ENCODE assay signal across 9 cellular contexts in the genomic region with DNA sequence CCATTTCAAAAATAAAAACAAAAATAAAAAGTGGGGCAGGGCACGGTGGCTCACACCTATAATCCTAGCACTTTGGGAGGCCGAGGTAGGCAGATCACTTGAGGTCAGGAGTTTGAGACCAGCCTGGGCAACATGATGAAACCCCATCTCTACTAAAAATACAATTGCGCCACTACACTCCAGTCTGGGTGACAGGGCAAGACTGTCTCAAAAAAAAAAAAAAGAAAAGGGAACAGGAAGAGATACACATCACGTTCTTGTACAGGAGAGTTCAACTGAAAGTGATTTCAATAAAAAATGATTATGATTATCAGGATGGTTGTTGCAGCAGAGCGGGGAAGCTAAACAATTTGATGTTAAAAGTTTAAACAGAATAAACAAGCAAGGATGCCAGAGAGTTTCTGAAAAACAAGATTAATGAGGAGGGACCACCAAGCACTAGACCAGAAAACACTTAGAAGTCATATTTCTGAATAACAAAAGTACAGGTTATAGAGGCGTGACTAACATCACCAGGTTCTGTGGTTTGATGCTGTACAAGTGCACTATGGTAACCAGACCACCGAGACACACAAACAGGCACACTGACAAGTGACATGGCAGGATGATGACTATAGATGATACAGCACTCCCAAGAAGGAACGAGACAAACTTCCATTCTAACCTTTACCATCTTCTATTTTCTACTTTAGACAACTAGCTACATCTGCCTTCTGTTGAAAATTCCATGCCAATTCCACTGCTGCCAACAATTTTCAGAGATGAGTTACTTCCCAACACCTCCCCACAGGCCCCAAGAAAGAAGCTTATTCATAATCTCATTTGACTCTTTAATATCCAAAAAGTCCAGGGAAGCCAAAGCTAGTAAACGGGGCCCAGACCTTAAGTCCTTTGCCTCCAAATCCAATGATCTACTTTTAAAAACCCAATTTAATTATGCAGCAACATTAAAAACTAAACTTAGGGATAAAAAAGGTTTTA. TPM values are rescaled to one million over a fixed set of nuclear protein-coding genes. Genes with fewer than 3 reads are reported as not detected.
DNase-seq lines count a peak whose midpoint lies in the region; ATAC-seq and TF ChIP-seq lines count a peak whose summit lies in the region.
"Had no signal": no experiment of that assay in that cellular context is flagged by ENCODE, and none has a peak within 500 bp of the region (broad histone marks: within the 10 kb centered on the region; RNA-seq: fewer than 3 reads in every experiment).

No MANE protein-coding gene starts in this region.

- H4K91ac ChIP-seq in mesenchymal stem cell (ENCODE audit: low read length) = no peak overlapping the region

- no peak overlapping the region for H3K4ac ChIP-seq in mesenchymal stem cell (ENCODE audit: low read depth in 1 of 2, low read length in 2 of 2)

- H3K79me1 ChIP-seq in mesenchymal stem cell (replicated peaks; ENCODE audit: low read length, poor library complexity, severe bottlenecking) = peaks cover 20% of the 10 kb centered on the region

- WGBS in mesenchymal stem cell = 99% methylated on average over 9 of the region's 9 CpGs

- H2BK5ac ChIP-seq in mesenchymal stem cell (ENCODE audit: low read depth, low read length, poor library complexity, severe bottlenecking) = no peak overlapping the region

- H2AFZ ChIP-seq in mesenchymal stem cell (ENCODE audit: low read depth, low read length) = no peak overlapping the region

- H2BK120ac ChIP-seq in mesenchymal stem cell (ENCODE audit: low read depth, low read length) = no peak overlapping the region

- no peak overlapping the region for H3K14ac ChIP-seq in mesenchymal stem cell (ENCODE audit: low read length in 2 of 2)

- H3K4me2 ChIP-seq in mesenchymal stem cell (ENCODE audit: low read length, poor library complexity, severe bottlenecking) = no peak overlapping the region

- POLR2A ChIA-PET in CD4-positive, alpha-beta T cell (lab: Charles Lee) = interaction anchor here (0.7 to 4.0 kb wide), 5 partner anchors 11 to 181 kb away, joined by 3 to 21 read pairs (median 3); a partner anchor contains a TSS

- peaks cover 33 to 85% of the 10 kb centered on the region in 2 experiments for H3K36me3 ChIP-seq in mesenchymal stem cell (ENCODE audit: control insufficient read depth in 1 of 2, insufficient read depth in 2 of 2, low read depth in 1 of 2, low read length in 2 of 2)

- H2BK12ac ChIP-seq in mesenchymal stem cell (ENCODE audit: low read length in 2 of 2) = no peak overlapping the region

- no peak for DNase-seq in CD4-positive, alpha-beta T cell
- peak; percentile 77 for DNase-seq in activated CD8-positive, alpha-beta memory T cell treated with anti-CD3 and anti-CD28 coated beads, Interleukin-2, amount 10 ng/mL, durations not matched to agents 7 days and 5 days
- DNase-seq in mesenchymal stem cell (no peak), NCI-H524 treated with DMSO at 0.1 percent for 48 hours (lab: John Stamatoyannopoulos, UW) (no peak), UCSD-AML1 (lab: John Stamatoyannopoulos, UW; ENCODE audit: unreplicated experiment) (no peak), dedifferentiated amniotic fluid mesenchymal stem cell (ENCODE audit: extremely low spot score) (no peak), DMS114 treated with DMSO at 0.1 percent for 48 hours (lab: John Stamatoyannopoulos, UW; ENCODE audit: unreplicated experiment) (no peak)
- DNase-seq: RPMI8226 had no signal

- intact Hi-C loops in CD4-positive, alpha-beta T cell (cut with DNase I, micrococcal nuclease) = no loop called here

- no peak overlapping the region for H3K18ac ChIP-seq in mesenchymal stem cell (ENCODE audit: low read depth in 1 of 2, low read length in 2 of 2)

- no peaks in the 10 kb centered on the region for H3K9me3 ChIP-seq in CD4-positive, alpha-beta T cell (ENCODE audit: control insufficient read depth, low read length)
- H3K9me3 ChIP-seq in mesenchymal stem cell (ENCODE audit: control insufficient read depth, low read length) = no peaks in the 10 kb centered on the region

- no peaks in the 10 kb centered on the region for H3K4me1 ChIP-seq in mesenchymal stem cell (ENCODE audit: control insufficient read depth, insufficient read depth, low read depth, low read length)

- peak overlapping the region; percentile 88 for H3K27ac Mint-ChIP-seq in CD4-positive, alpha-beta T cell
- H3K27ac Mint-ChIP-seq in activated CD8-positive, alpha-beta memory T cell treated with anti-CD3 and anti-CD28 coated beads, Interleukin-2, amount 10 ng/mL, durations not matched to agents 7 days and 5 days = peak overlapping the region; percentile 86

- H3K4me3 ChIP-seq in mesenchymal stem cell (ENCODE audit: insufficient read depth in 1 of 2, low read depth in 1 of 2, low read length in 2 of 2) = peak overlapping the region in 1 of 2 experiments; percentile 46

- no peak overlapping the region for H2AK5ac ChIP-seq in mesenchymal stem cell (ENCODE audit: low read length, severe bottlenecking)

- no peak overlapping the region for H4K8ac ChIP-seq in mesenchymal stem cell (ENCODE audit: low read length)

- CTCF ChIA-PET in CD4-positive, alpha-beta T cell (lab: Charles Lee) = interaction anchor here (1.3 kb wide), 2 partner anchors 9 to 14 kb away, joined by 3 to 4 read pairs; no protein-coding TSS in a partner anchor
- CTCF ChIA-PET in activated CD8-positive, alpha-beta memory T cell treated with anti-CD3 and anti-CD28 coated beads, Interleukin-2, amount 10 ng/mL, durations not matched to agents 7 days and 5 days (lab: Charles Lee) = interaction anchor here (1.0 to 2.7 kb wide), 6 partner anchors 11 to 182 kb away, joined by 3 to 18 read pairs (median 3); a partner anchor contains a TSS

- no peak overlapping the region for H3K27ac ChIP-seq in CD4-positive, alpha-beta T cell (ENCODE audit: low read depth, low read length)
- H3K27ac ChIP-seq in mesenchymal stem cell (ENCODE audit: low read length, poor library complexity, severe bottlenecking) = no peak overlapping the region

- H3K23ac ChIP-seq in mesenchymal stem cell (ENCODE audit: low read length in 2 of 2) = no peak overlapping the region

- H3K4me3 Mint-ChIP-seq in CD4-positive, alpha-beta T cell = no peak overlapping the region
- no peak overlapping the region for H3K4me3 Mint-ChIP-seq in activated CD8-positive, alpha-beta memory T cell treated with anti-CD3 and anti-CD28 coated beads, Interleukin-2, amount 10 ng/mL, durations not matched to agents 7 days and 5 days

- H3K9me3 Mint-ChIP-seq in CD4-positive, alpha-beta T cell = no peaks in the 10 kb centered on the region
- H3K9me3 Mint-ChIP-seq in activated CD8-positive, alpha-beta memory T cell treated with anti-CD3 and anti-CD28 coated beads, Interleukin-2, amount 10 ng/mL, durations not matched to agents 7 days and 5 days (ENCODE audit: low read depth) = no peaks in the 10 kb centered on the region

- no peaks in the 10 kb centered on the region for H3K27me3 Mint-ChIP-seq in CD4-positive, alpha-beta T cell
- H3K27me3 Mint-ChIP-seq in activated CD8-positive, alpha-beta memory T cell treated with anti-CD3 and anti-CD28 coated beads, Interleukin-2, amount 10 ng/mL, durations not matched to agents 7 days and 5 days = no peaks in the 10 kb centered on the region

- peaks cover 33% of the 10 kb centered on the region for H3K4me1 Mint-ChIP-seq in CD4-positive, alpha-beta T cell (ENCODE audit: low read depth)
- peaks cover 35% of the 10 kb centered on the region for H3K4me1 Mint-ChIP-seq in activated CD8-positive, alpha-beta memory T cell treated with anti-CD3 and anti-CD28 coated beads, Interleukin-2, amount 10 ng/mL, durations not matched to agents 7 days and 5 days

- no peak overlapping the region for H2BK15ac ChIP-seq in mesenchymal stem cell (ENCODE audit: low read depth, poor library complexity, severe bottlenecking)

- H3K36me3 Mint-ChIP-seq in CD4-positive, alpha-beta T cell (ENCODE audit: low read depth) = peaks cover 93% of the 10 kb centered on the region
- H3K36me3 Mint-ChIP-seq in activated CD8-positive, alpha-beta memory T cell treated with anti-CD3 and anti-CD28 coated beads, Interleukin-2, amount 10 ng/mL, durations not matched to agents 7 days and 5 days = peaks cover 60% of the 10 kb centered on the region

- ATAC-seq in CD4-positive, alpha-beta T cell (ENCODE audit: poor library complexity) = peak; percentile 84
- ATAC-seq in HG02870 (IDR thresholded peaks at IDR 0.05; ENCODE audit: unreplicated experiment) = peak; percentile 88
- ATAC-seq in activated CD8-positive, alpha-beta memory T cell treated with anti-CD3 and anti-CD28 coated beads, Interleukin-2, amount 10 ng/mL, durations not matched to agents 7 days and 5 days = peak; percentile 98

- no peaks in the 10 kb centered on the region for H3K27me3 ChIP-seq in CD4-positive, alpha-beta T cell (ENCODE audit: control insufficient read depth, insufficient read depth, low read length)
- H3K27me3 ChIP-seq in mesenchymal stem cell (ENCODE audit: control insufficient read depth in 1 of 2, insufficient read depth in 1 of 2, low read length in 2 of 2) = no peaks in the 10 kb centered on the region

- no peak for TF ChIP-seq CTCF in CD4-positive, alpha-beta T cell (IDR thresholded peaks at IDR 0.05)

- H3K9ac ChIP-seq in mesenchymal stem cell (ENCODE audit: low read length) = peak overlapping the region; percentile 71

RNA-seq across cellular contexts. Expression of a gene that starts 11.8 kb away (rescaled TPM):
- total RNA-seq in CD4-positive, alpha-beta T cell = 10 to 100 TPM; 80.8 to 81.4 TPM
- total RNA-seq in activated CD8-positive, alpha-beta memory T cell treated with anti-CD3 and anti-CD28 coated beads, Interleukin-2, amount 10 ng/mL, durations not matched to agents 7 days and 5 days = 10 to 100 TPM; 55.6 to 70.2 TPM
- polyA plus RNA-seq in mesenchymal stem cell (2013, experiment 1 of 2) = 34.0 TPM
- 34.4 TPM for polyA plus RNA-seq in mesenchymal stem cell (2013, experiment 2 of 2)
